1 cellular context compared by ENCODE assay signal in the genomic region with DNA sequence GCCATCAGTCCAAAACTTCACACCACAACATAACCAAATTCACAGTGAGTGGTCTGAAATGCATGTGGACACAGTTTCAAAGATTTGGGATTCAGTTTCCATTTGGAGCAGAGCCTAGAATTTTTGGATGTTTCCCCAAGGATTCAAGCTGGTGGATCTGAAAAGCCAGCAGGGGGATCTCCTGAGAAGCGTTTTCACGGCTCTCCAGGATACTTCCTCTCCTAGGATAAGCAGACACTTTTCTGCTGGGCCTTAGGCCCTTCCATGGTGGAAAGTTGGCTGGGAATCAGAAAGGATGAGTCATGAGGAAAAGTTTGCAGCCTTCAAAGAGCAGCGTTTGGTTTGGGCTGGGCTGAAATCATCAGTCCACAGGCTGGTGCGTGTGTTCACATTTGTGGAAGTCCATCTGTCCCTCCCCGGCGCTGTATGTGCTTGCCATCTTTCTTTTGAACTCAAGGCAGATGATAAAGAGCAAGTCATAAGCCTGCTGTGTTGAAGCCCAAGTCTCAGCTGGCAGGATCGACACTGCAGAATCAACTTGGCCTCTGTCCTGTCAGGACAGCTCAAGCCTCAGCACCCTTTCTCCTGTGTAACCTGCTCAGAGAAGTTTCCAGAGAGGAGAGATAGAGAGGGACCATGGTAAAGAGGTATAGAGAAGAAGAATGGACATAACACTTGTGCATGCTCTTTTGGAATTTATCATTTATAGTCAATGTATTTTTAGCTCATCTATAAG.
TF ChIP-seq lines count a peak whose summit lies in the region.

No MANE protein-coding gene starts in this region.

TF ChIP-seq in HEK293, 187 proteins besides CTCF, POLR2A, EP300 and RAD21 (continued from another document and continues in another):
- TF ChIP-seq ZNF529 (tag by site-specific recombination; IDR thresholded peaks at IDR 0.05; ENCODE audit: insufficient replicate concordance) (no peak), ZNF184 (tag by site-specific recombination; IDR thresholded peaks at IDR 0.05) (peak; percentile 43; the same call in 1 of the 2 replicates), ZNF473 (tag by site-specific recombination; IDR thresholded peaks at IDR 0.05) (no peak), ZNF670 (tag by site-specific recombination; IDR thresholded peaks at IDR 0.05; ENCODE audit: low read depth) (no peak), ZNF394 (tag by site-specific recombination; IDR thresholded peaks at IDR 0.05; ENCODE audit: borderline replicate concordance) (peak; percentile 92), ZNF366 (tag by site-specific recombination; conservative IDR thresholded peaks at IDR 0.05) (peak; percentile 94), SALL2 (tag by site-specific recombination; IDR thresholded peaks at IDR 0.05; ENCODE audit: borderline replicate concordance) (no peak), ZNF324 (tag by site-specific recombination; IDR thresholded peaks at IDR 0.05) (peak; percentile 63; the same call in 1 of the 2 replicates), ZNF658 (tag by site-specific recombination; IDR thresholded peaks at IDR 0.05) (no peak), ZNF274 (IDR thresholded peaks at IDR 0.05; ENCODE audit: low read length) (no peak), ZNF274 (tag by site-specific recombination; IDR thresholded peaks at IDR 0.05; ENCODE audit: borderline replicate concordance) (no peak), ZNF292 (tag by site-specific recombination; IDR thresholded peaks at IDR 0.05; ENCODE audit: borderline replicate concordance, low read depth) (no peak), KLF10 (tag by site-specific recombination; IDR thresholded peaks at IDR 0.05) (no peak; the same call in 1 of the 2 replicates), OVOL3 (tag by site-specific recombination; IDR thresholded peaks at IDR 0.05) (no peak), REPIN1 (tag by site-specific recombination; IDR thresholded peaks at IDR 0.05; ENCODE audit: low read depth) (no peak), SCRT1 (tag by site-specific recombination; IDR thresholded peaks at IDR 0.05; ENCODE audit: borderline replicate concordance) (no peak), GFI1B (tag by site-specific recombination; IDR thresholded peaks at IDR 0.05) (no peak), ZNF350 (tag by site-specific recombination; IDR thresholded peaks at IDR 0.05) (no peak), ZBTB8A (tag by site-specific recombination; IDR thresholded peaks at IDR 0.05) (peak; percentile 53), ZNF223 (tag by site-specific recombination; IDR thresholded peaks at IDR 0.05) (no peak), ZNF747 (tag by site-specific recombination; IDR thresholded peaks at IDR 0.05) (no peak), ZFP41 (tag by site-specific recombination; IDR thresholded peaks at IDR 0.05; ENCODE audit: borderline replicate concordance) (no peak), PATZ1 (tag by site-specific recombination; IDR thresholded peaks at IDR 0.05) (peak; percentile 38; the same call in 1 of the 2 replicates), REST (tag by site-specific recombination; IDR thresholded peaks at IDR 0.05) (no peak), SP7 (tag by site-specific recombination; IDR thresholded peaks at IDR 0.05) (peak; percentile 79), ZNF133 (tag by site-specific recombination; IDR thresholded peaks at IDR 0.05) (no peak), TSHZ1 (tag by site-specific recombination; IDR thresholded peaks at IDR 0.05; ENCODE audit: borderline replicate concordance) (no peak), INSM2 (tag by site-specific recombination; IDR thresholded peaks at IDR 0.05) (no peak), ZNF830 (tag by site-specific recombination; IDR thresholded peaks at IDR 0.05; ENCODE audit: low read depth) (no peak), ZNF423 (tag by site-specific recombination; IDR thresholded peaks at IDR 0.05) (no peak), ZNF174 (tag by site-specific recombination; IDR thresholded peaks at IDR 0.05) (no peak), ZNF664 (tag by site-specific recombination; IDR thresholded peaks at IDR 0.05) (no peak), YY2 (tag by site-specific recombination; IDR thresholded peaks at IDR 0.05) (no peak), ZNF175 (tag by site-specific recombination; IDR thresholded peaks at IDR 0.05) (no peak), ZNF654 (tag by site-specific recombination; IDR thresholded peaks at IDR 0.05; ENCODE audit: low read depth) (peak; percentile 31), ZNF433 (tag by site-specific recombination; IDR thresholded peaks at IDR 0.05; ENCODE audit: low read depth) (no peak), ZSCAN23 (tag by site-specific recombination; IDR thresholded peaks at IDR 0.05) (no peak), ZNF600 (tag by site-specific recombination; IDR thresholded peaks at IDR 0.05) (peak; percentile 86), ZIC2 (tag by site-specific recombination; IDR thresholded peaks at IDR 0.05) (peak; percentile 90), BCL11B (tag by site-specific recombination; IDR thresholded peaks at IDR 0.05; ENCODE audit: low read depth) (no peak), ZNF521 (tag by site-specific recombination; IDR thresholded peaks at IDR 0.05) (no peak), ZNF837 (tag by site-specific recombination; IDR thresholded peaks at IDR 0.05) (no peak), BCL11A (tag by site-specific recombination; IDR thresholded peaks at IDR 0.05; ENCODE audit: low read depth) (no peak), ZNF112 (tag by site-specific recombination; IDR thresholded peaks at IDR 0.05) (no peak), SCRT2 (tag by site-specific recombination; IDR thresholded peaks at IDR 0.05) (no peak), ZNF510 (tag by site-specific recombination; IDR thresholded peaks at IDR 0.05; ENCODE audit: insufficient replicate concordance) (no peak), ZNF513 (tag by site-specific recombination; IDR thresholded peaks at IDR 0.05) (no peak), ZFP3 (tag by site-specific recombination; IDR thresholded peaks at IDR 0.05; ENCODE audit: low read depth) (no peak)
- TF ChIP-seq, protein P1, sequence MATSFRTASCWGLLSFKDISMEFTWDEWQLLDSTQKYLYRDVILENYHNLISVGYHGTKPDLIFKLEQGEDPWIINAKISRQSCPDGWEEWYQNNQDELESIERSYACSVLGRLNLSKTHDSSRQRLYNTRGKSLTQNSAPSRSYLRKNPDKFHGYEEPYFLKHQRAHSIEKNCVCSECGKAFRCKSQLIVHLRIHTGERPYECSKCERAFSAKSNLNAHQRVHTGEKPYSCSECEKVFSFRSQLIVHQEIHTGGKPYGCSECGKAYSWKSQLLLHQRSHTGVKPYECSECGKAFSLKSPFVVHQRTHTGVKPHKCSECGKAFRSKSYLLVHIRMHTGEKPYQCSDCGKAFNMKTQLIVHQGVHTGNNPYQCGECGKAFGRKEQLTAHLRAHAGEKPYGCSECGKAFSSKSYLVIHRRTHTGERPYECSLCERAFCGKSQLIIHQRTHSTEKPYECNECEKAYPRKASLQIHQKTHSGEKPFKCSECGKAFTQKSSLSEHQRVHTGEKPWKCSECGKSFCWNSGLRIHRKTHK (tag by site-specific recombination; IDR thresholded peaks at IDR 0.05) = no peak
- TF ChIP-seq, protein P2, sequence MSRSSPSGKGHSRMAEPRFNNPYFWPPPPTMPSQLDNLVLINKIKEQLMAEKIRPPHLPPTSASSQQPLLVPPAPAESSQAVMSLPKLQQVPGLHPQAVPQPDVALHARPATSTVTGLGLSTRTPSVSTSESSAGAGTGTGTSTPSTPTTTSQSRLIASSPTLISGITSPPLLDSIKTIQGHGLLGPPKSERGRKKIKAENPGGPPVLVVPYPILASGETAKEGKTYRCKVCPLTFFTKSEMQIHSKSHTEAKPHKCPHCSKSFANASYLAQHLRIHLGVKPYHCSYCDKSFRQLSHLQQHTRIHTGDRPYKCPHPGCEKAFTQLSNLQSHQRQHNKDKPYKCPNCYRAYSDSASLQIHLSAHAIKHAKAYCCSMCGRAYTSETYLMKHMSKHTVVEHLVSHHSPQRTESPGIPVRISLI (tag by site-specific recombination; IDR thresholded peaks at IDR 0.05) = no peak
